8 cellular contexts compared by ENCODE assay signal in genomic region chr13:45339867-45340266, GRCh38. TPM values are rescaled to one million over a fixed set of nuclear protein-coding genes. Genes with fewer than 3 reads are reported as not detected.
A peak's percentile ranks its signal among the peaks of the same experiment; 100 is the strongest.
DNase-seq lines count a peak whose midpoint lies in the region; ATAC-seq and TF ChIP-seq lines count a peak whose summit lies in the region.

No MANE protein-coding gene starts in this region.

- peak overlapping the region; percentile 100 for H3K27ac ChIP-seq in skeletal muscle tissue (ENCODE audit: low read depth, low read length)

- H3K27ac Mint-ChIP-seq in activated CD4-positive, alpha-beta memory T cell treated with anti-CD3 and anti-CD28 coated beads, Interleukin-2, amount 10 ng/mL, durations not matched to agents 7 days and 5 days: peak overlapping the region; percentile 99

- TF ChIP-seq CTCF in GM12875 (IDR thresholded peaks at IDR 0.05; ENCODE audit: borderline replicate concordance, insufficient read depth, low read depth, low read length): no peak
- TF ChIP-seq CTCF in fibroblast of the aortic adventitia (IDR thresholded peaks at IDR 0.05; ENCODE audit: insufficient read depth, low read length): no peak

- peaks cover 63% of the 10 kb centered on the region for H3K4me1 Mint-ChIP-seq in activated CD4-positive, alpha-beta memory T cell treated with anti-CD3 and anti-CD28 coated beads, Interleukin-2, amount 10 ng/mL, durations not matched to agents 7 days and 5 days

- no peaks in the 10 kb centered on the region for H3K9me3 Mint-ChIP-seq in activated CD4-positive, alpha-beta memory T cell treated with anti-CD3 and anti-CD28 coated beads, Interleukin-2, amount 10 ng/mL, durations not matched to agents 7 days and 5 days

- H3K27me3 Mint-ChIP-seq in activated CD4-positive, alpha-beta memory T cell treated with anti-CD3 and anti-CD28 coated beads, Interleukin-2, amount 10 ng/mL, durations not matched to agents 7 days and 5 days: no peaks in the 10 kb centered on the region

- POLR2A ChIA-PET in activated CD4-positive, alpha-beta memory T cell treated with anti-CD3 and anti-CD28 coated beads, Interleukin-2, amount 10 ng/mL, durations not matched to agents 7 days and 5 days (lab: Charles Lee): interaction anchor here (0.5 to 6.0 kb wide), 20 partner anchors 9 to 837 kb away, joined by 3 to 81 read pairs (median 5); partner anchors contain the start of genes COG3 and SLC25A30

- H3K36me3 Mint-ChIP-seq in activated CD4-positive, alpha-beta memory T cell treated with anti-CD3 and anti-CD28 coated beads, Interleukin-2, amount 10 ng/mL, durations not matched to agents 7 days and 5 days (ENCODE audit: low read depth): peaks cover 68% of the 10 kb centered on the region

- ATAC-seq in GM19463 (IDR thresholded peaks at IDR 0.05; ENCODE audit: unreplicated experiment) (no peak), GM21360 (IDR thresholded peaks at IDR 0.05; ENCODE audit: unreplicated experiment) (no peak)

- DNase-seq in activated CD4-positive, alpha-beta memory T cell treated with anti-CD3 and anti-CD28 coated beads, Interleukin-2, amount 10 ng/mL, durations not matched to agents 7 days and 5 days: peak; percentile 38
- DNase-seq in fibroblast of the aortic adventitia (ENCODE audit: low read depth) (no peak), hippocampal formation (lab: John Stamatoyannopoulos, UW) (no peak), NCI-H2029 (lab: John Stamatoyannopoulos, UW) (no peak)

- H3K9ac ChIP-seq in skeletal muscle tissue (ENCODE audit: low read depth in 1 of 3, low read length in 3 of 3): peak overlapping the region; percentile 94 to 99 (median 98)

- peaks cover 55 to 64% (median 57%) of the 10 kb centered on the region in 3 donors for H3K4me1 ChIP-seq in skeletal muscle tissue (ENCODE audit: control insufficient read depth in 3 of 3, insufficient read depth in 3 of 3, low read length in 3 of 3)

- no peaks in the 10 kb centered on the region for H3K27me3 ChIP-seq in skeletal muscle tissue (ENCODE audit: control insufficient read depth in 3 of 3, insufficient read depth in 3 of 3, low read length in 3 of 3)

- CTCF ChIA-PET in activated CD4-positive, alpha-beta memory T cell treated with anti-CD3 and anti-CD28 coated beads, Interleukin-2, amount 10 ng/mL, durations not matched to agents 7 days and 5 days (lab: Charles Lee): interaction anchor here (0.9 to 6.7 kb wide), 6 partner anchors 9 to 296 kb away, joined by 3 to 58 read pairs (median 4); partner anchors contain the start of gene SLC25A30

- H3K4me3 Mint-ChIP-seq in activated CD4-positive, alpha-beta memory T cell treated with anti-CD3 and anti-CD28 coated beads, Interleukin-2, amount 10 ng/mL, durations not matched to agents 7 days and 5 days: peak overlapping the region; percentile 90

- H3K4me3 ChIP-seq in GM12875 (ENCODE audit: low read depth, low read length): peak overlapping the region; percentile 62
- H3K4me3 ChIP-seq in fibroblast of the aortic adventitia (ENCODE audit: low read depth, low read length): peak overlapping the region; percentile 84
- H3K4me3 ChIP-seq in skeletal muscle tissue (ENCODE audit: low read length in 3 of 3): peak overlapping the region; percentile 83 to 91 (median 88)

- H3K9me3 ChIP-seq in skeletal muscle tissue (ENCODE audit: control insufficient read depth in 3 of 3, low read length in 3 of 3): no peaks in the 10 kb centered on the region

- peaks cover 47 to 58% (median 52%) of the 10 kb centered on the region in 3 donors for H3K36me3 ChIP-seq in skeletal muscle tissue (ENCODE audit: control insufficient read depth in 3 of 3, insufficient read depth in 3 of 3, low read length in 3 of 3)

RNA-seq across cellular contexts. Expression of gene TPT1, which starts 1.1 kb away (rescaled TPM):
- 1,000 to 10,000 TPM; 4,462 to 4,505 TPM for total RNA-seq in activated CD4-positive, alpha-beta memory T cell treated with anti-CD3 and anti-CD28 coated beads, Interleukin-2, amount 10 ng/mL, durations not matched to agents 7 days and 5 days
- total RNA-seq in fibroblast of the aortic adventitia (ENCODE audit: low replicate concordance) (2,623 and 5,269 TPM in 2 replicates), skeletal muscle tissue (4,283 TPM)
